ENCODE assay signal across 11 cellular contexts in the genomic region with DNA sequence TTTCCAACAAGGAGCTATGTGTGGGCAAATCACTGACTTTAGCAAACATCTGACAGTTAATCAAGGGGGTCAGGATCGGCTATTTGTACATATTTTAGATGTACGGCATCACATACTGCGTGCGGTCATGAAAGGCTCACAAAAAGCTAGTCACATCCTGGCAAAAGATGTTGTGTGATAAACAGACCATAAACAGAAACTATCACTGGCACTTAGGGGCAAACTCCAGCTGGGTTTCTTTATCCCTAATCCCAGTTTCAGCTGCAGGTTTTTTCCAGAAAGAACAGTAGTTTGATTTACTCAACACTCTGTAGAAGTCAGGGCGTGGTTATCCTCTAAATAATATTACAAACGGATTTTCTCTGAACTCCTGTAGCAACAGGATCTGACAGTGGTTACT.
A peak's percentile ranks its signal among the peaks of the same experiment; 100 is the strongest.
DNase-seq lines count a peak whose midpoint lies in the region; ATAC-seq and TF ChIP-seq lines count a peak whose summit lies in the region.
"Had no signal": no experiment of that assay in that cellular context is flagged by ENCODE, and none has a peak within 500 bp of the region (broad histone marks: within the 10 kb centered on the region; RNA-seq: fewer than 3 reads in every experiment).

No MANE protein-coding gene starts in this region.

- H3K9ac ChIP-seq in neural cell (ENCODE audit: low read length) (no peak overlapping the region), Karpas-422 (ENCODE audit: low read length) (no peak overlapping the region)

- peak; percentile 3 for DNase-seq in COLO668 (lab: John Stamatoyannopoulos, UW; ENCODE audit: unreplicated experiment)
- DNase-seq in NCI-H748 (lab: John Stamatoyannopoulos, UW; ENCODE audit: unreplicated experiment) = peak; percentile 89
- DNase-seq in dermis microvascular lymphatic vessel endothelial cell (ENCODE audit: low read depth in 2 of 2) = peak; percentile 79 to 93
- DNase-seq in activated gamma-delta T cell (lab: John Stamatoyannopoulos, UW) = no peak
- DNase-seq in T-helper 9 cell = no peak
- DNase-seq in Karpas-422 = no peak
- DNase-seq: activated effector memory CD4-positive, alpha-beta T cell treated with anti-CD3 and anti-CD28 coated beads, Interleukin-2, amount 50 U/mL, for 16 hours; NCI-H1694; stimulated activated CD4-positive, alpha-beta T cell treated with anti-CD3 and anti-CD28 coated beads, Interleukin-4, amount 100 ng/mL, for 1 hour had no signal

- peaks cover 10% of the 10 kb centered on the region for H3F3A ChIP-seq in neural cell (ENCODE audit: insufficient read depth, low read length, poor library complexity, severe bottlenecking)

- H3K4me3 ChIP-seq in neural cell (ENCODE audit: low read length) (no peak overlapping the region), Karpas-422 (ENCODE audit: low read length) (no peak overlapping the region)

- H3K27ac ChIP-seq in neural cell (ENCODE audit: low read length) = peak overlapping the region; percentile 77
- no peak overlapping the region for H3K27ac ChIP-seq in Karpas-422 (ENCODE audit: low read length)

- no peaks in the 10 kb centered on the region for H3K4me1 ChIP-seq in Karpas-422 (ENCODE audit: low read length)

- H3K27me3 ChIP-seq in neural cell (ENCODE audit: insufficient read depth, low read depth, low read length) (no peaks in the 10 kb centered on the region), Karpas-422 (ENCODE audit: low read length) (no peaks in the 10 kb centered on the region)

- TF ChIP-seq CTCF in neural cell (IDR thresholded peaks at IDR 0.05; ENCODE audit: poor library complexity, severe bottlenecking) = no peak

- TF ChIP-seq RAD21 in neural cell (conservative IDR thresholded peaks at IDR 0.05) = no peak

- no peaks in the 10 kb centered on the region for H3K9me2 ChIP-seq in neural cell (ENCODE audit: insufficient read depth, low read length)
- no peaks in the 10 kb centered on the region for H3K9me2 ChIP-seq in Karpas-422 (replicated peaks; ENCODE audit: insufficient read depth, low read length)

- H3K4me2 ChIP-seq in neural cell (ENCODE audit: low read length) (no peak overlapping the region), Karpas-422 (ENCODE audit: low read depth, low read length, poor library complexity, severe bottlenecking) (no peak overlapping the region)

- H2AFZ ChIP-seq in neural cell (ENCODE audit: low read depth, low read length) (no peak overlapping the region), Karpas-422 (ENCODE audit: low read length) (no peak overlapping the region)

- H3K36me3 ChIP-seq in neural cell (ENCODE audit: insufficient read depth, low read length) = no peaks in the 10 kb centered on the region
- no peaks in the 10 kb centered on the region for H3K36me3 ChIP-seq in Karpas-422 (ENCODE audit: insufficient read depth, low read length)

- TF ChIP-seq EP300 in neural cell (conservative IDR thresholded peaks at IDR 0.05; ENCODE audit: poor library complexity, severe bottlenecking) = no peak

- H4K20me1 ChIP-seq in neural cell (ENCODE audit: insufficient read depth) (no peaks in the 10 kb centered on the region), Karpas-422 (ENCODE audit: insufficient read depth, low read depth, low read length) (no peaks in the 10 kb centered on the region)

- H3K79me2 ChIP-seq in neural cell (replicated peaks; ENCODE audit: insufficient read depth, low read length) = no peaks in the 10 kb centered on the region
- no peaks in the 10 kb centered on the region for H3K79me2 ChIP-seq in Karpas-422 (ENCODE audit: low read length)

- H3K9me3 ChIP-seq in neural cell (ENCODE audit: low read length) (no peaks in the 10 kb centered on the region), Karpas-422 (ENCODE audit: low read length) (no peaks in the 10 kb centered on the region)

- ATAC-seq in GM19452 (IDR thresholded peaks at IDR 0.05; ENCODE audit: unreplicated experiment) = no peak

TF ChIP-seq in neural cell, 6 proteins besides CTCF, POLR2A, EP300 and RAD21:
- TF ChIP-seq, protein P1, sequence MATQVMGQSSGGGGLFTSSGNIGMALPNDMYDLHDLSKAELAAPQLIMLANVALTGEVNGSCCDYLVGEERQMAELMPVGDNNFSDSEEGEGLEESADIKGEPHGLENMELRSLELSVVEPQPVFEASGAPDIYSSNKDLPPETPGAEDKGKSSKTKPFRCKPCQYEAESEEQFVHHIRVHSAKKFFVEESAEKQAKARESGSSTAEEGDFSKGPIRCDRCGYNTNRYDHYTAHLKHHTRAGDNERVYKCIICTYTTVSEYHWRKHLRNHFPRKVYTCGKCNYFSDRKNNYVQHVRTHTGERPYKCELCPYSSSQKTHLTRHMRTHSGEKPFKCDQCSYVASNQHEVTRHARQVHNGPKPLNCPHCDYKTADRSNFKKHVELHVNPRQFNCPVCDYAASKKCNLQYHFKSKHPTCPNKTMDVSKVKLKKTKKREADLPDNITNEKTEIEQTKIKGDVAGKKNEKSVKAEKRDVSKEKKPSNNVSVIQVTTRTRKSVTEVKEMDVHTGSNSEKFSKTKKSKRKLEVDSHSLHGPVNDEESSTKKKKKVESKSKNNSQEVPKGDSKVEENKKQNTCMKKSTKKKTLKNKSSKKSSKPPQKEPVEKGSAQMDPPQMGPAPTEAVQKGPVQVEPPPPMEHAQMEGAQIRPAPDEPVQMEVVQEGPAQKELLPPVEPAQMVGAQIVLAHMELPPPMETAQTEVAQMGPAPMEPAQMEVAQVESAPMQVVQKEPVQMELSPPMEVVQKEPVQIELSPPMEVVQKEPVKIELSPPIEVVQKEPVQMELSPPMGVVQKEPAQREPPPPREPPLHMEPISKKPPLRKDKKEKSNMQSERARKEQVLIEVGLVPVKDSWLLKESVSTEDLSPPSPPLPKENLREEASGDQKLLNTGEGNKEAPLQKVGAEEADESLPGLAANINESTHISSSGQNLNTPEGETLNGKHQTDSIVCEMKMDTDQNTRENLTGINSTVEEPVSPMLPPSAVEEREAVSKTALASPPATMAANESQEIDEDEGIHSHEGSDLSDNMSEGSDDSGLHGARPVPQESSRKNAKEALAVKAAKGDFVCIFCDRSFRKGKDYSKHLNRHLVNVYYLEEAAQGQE (IDR thresholded peaks at IDR 0.05; ENCODE audit: borderline replicate concordance) = no peak
- TF ChIP-seq SMC3 (conservative IDR thresholded peaks at IDR 0.05; ENCODE audit: poor library complexity) (no peak), TAF1 (IDR thresholded peaks at IDR 0.05; ENCODE audit: low read depth) (no peak), POLR2AphosphoS5 (IDR thresholded peaks at IDR 0.05) (no peak), MXI1 (conservative IDR thresholded peaks at IDR 0.05; ENCODE audit: poor library complexity, severe bottlenecking) (no peak), EZH2 (IDR thresholded peaks at IDR 0.05; ENCODE audit: borderline replicate concordance, insufficient read depth, low read length, poor library complexity, severe bottlenecking) (no peak)

Comparison
In these comparisons a context has a peak if more than half of its experiments do, and no peak if none do; other contexts are left out.
1. DNase-seq: peak in COLO668 (single experiment), NCI-H748 (single experiment) and dermis microvascular lymphatic vessel endothelial cell (2 of 2); none in activated gamma-delta T cell (single experiment), T-helper 9 cell (single experiment) and Karpas-422 (single experiment).